10 cellular contexts compared by ENCODE assay signal in genomic region chr7:7989133-7989984, GRCh38. TPM values are rescaled to one million over a fixed set of nuclear protein-coding genes. Genes with fewer than 3 reads are reported as not detected.
DNase-seq lines count a peak whose midpoint lies in the region; ATAC-seq lines count a peak whose summit lies in the region.
"Had no signal": no experiment of that assay in that cellular context is flagged by ENCODE, and none has a peak within 500 bp of the region (broad histone marks: within the 10 kb centered on the region; RNA-seq: fewer than 3 reads in every experiment).

No MANE protein-coding gene starts in this region.

- peaks cover 17% of the 10 kb centered on the region for H3K36me3 Mint-ChIP-seq in stimulated activated naive CD8-positive, alpha-beta T cell treated with anti-CD3 and anti-CD28 coated beads, Interleukin-15, Interleukin-2, amounts not matched to agents 100 ng/mL and 50 ng/mL, for 24 hours (ENCODE audit: low read depth)
- H3K36me3 Mint-ChIP-seq in activated T-helper 1 cell treated with anti-CD3 and anti-CD28 coated beads, Interleukin-12 subunit alpha, Interleukin-12 subunit beta, Interleukin-2, Interleukin-4 antibody, amounts not matched to agents 30 ng/mL and 10 ng/mL and 1 ng/mL, durations not matched to agents 14 hours and 24 hours and 36 hours (ENCODE audit: low read depth): peaks cover 14% of the 10 kb centered on the region

- peak overlapping the region; percentile 64 for H3K27ac Mint-ChIP-seq in stimulated activated naive CD8-positive, alpha-beta T cell treated with anti-CD3 and anti-CD28 coated beads, Interleukin-15, Interleukin-2, amounts not matched to agents 100 ng/mL and 50 ng/mL, for 24 hours
- peak overlapping the region; percentile 41 for H3K27ac Mint-ChIP-seq in activated T-helper 1 cell treated with anti-CD3 and anti-CD28 coated beads, Interleukin-12 subunit alpha, Interleukin-12 subunit beta, Interleukin-2, Interleukin-4 antibody, amounts not matched to agents 30 ng/mL and 10 ng/mL and 1 ng/mL, durations not matched to agents 14 hours and 24 hours and 36 hours

- peaks cover 58% of the 10 kb centered on the region for H3K4me1 Mint-ChIP-seq in stimulated activated naive CD8-positive, alpha-beta T cell treated with anti-CD3 and anti-CD28 coated beads, Interleukin-15, Interleukin-2, amounts not matched to agents 100 ng/mL and 50 ng/mL, for 24 hours (ENCODE audit: low read depth)
- H3K4me1 Mint-ChIP-seq in activated T-helper 1 cell treated with anti-CD3 and anti-CD28 coated beads, Interleukin-12 subunit alpha, Interleukin-12 subunit beta, Interleukin-2, Interleukin-4 antibody, amounts not matched to agents 30 ng/mL and 10 ng/mL and 1 ng/mL, durations not matched to agents 14 hours and 24 hours and 36 hours (ENCODE audit: low read depth): peaks cover 28% of the 10 kb centered on the region

- no peak for DNase-seq in stimulated activated naive CD8-positive, alpha-beta T cell treated with anti-CD3 and anti-CD28 coated beads, Interleukin-15, Interleukin-2, amounts not matched to agents 100 U/mL and 50 U/mL, for 24 hours
- no peak for DNase-seq in activated T-helper 1 cell treated with anti-CD3 and anti-CD28 coated beads, Interleukin-12 subunit alpha, Interleukin-12 subunit beta, Interleukin-2, Interleukin-4 antibody, amounts not matched to agents 30 ng/mL and 10 ng/mL and 1 ng/mL, durations not matched to agents 14 hours and 24 hours and 36 hours (ENCODE audit: low spot score)
- no peak for DNase-seq in left lobe of liver (ENCODE audit: low spot score)
- DNase-seq in dermis blood vessel endothelial cell: no peak
- DNase-seq in activated effector memory CD4-positive, alpha-beta T cell treated with anti-CD3 and anti-CD28 coated beads, Interleukin-2, amount 50 U/mL, for 16 hours: no peak
- no peak for DNase-seq in MV-4-11 (lab: John Stamatoyannopoulos, UW)
- DNase-seq: GM23248, NCI-H1092 had no signal

- no peak for ATAC-seq in stimulated activated naive CD8-positive, alpha-beta T cell treated with anti-CD3 and anti-CD28 coated beads, Interleukin-15, Interleukin-2, amounts not matched to agents 100 U/mL and 50 U/mL, for 24 hours
- ATAC-seq in left lobe of liver: peak; percentile 58
- ATAC-seq in HG03025 (IDR thresholded peaks at IDR 0.05; ENCODE audit: low FRiP score, unreplicated experiment): no peak

- H3K27me3 Mint-ChIP-seq in stimulated activated naive CD8-positive, alpha-beta T cell treated with anti-CD3 and anti-CD28 coated beads, Interleukin-15, Interleukin-2, amounts not matched to agents 100 ng/mL and 50 ng/mL, for 24 hours: no peaks in the 10 kb centered on the region
- H3K27me3 Mint-ChIP-seq in activated T-helper 1 cell treated with anti-CD3 and anti-CD28 coated beads, Interleukin-12 subunit alpha, Interleukin-12 subunit beta, Interleukin-2, Interleukin-4 antibody, amounts not matched to agents 30 ng/mL and 10 ng/mL and 1 ng/mL, durations not matched to agents 14 hours and 24 hours and 36 hours (ENCODE audit: insufficient read depth): no peaks in the 10 kb centered on the region

- H3K9me3 Mint-ChIP-seq in stimulated activated naive CD8-positive, alpha-beta T cell treated with anti-CD3 and anti-CD28 coated beads, Interleukin-15, Interleukin-2, amounts not matched to agents 100 ng/mL and 50 ng/mL, for 24 hours: peaks cover 9% of the 10 kb centered on the region
- H3K9me3 Mint-ChIP-seq in activated T-helper 1 cell treated with anti-CD3 and anti-CD28 coated beads, Interleukin-12 subunit alpha, Interleukin-12 subunit beta, Interleukin-2, Interleukin-4 antibody, amounts not matched to agents 30 ng/mL and 10 ng/mL and 1 ng/mL, durations not matched to agents 14 hours and 24 hours and 36 hours: peaks cover 20% of the 10 kb centered on the region

- H3K4me3 Mint-ChIP-seq in stimulated activated naive CD8-positive, alpha-beta T cell treated with anti-CD3 and anti-CD28 coated beads, Interleukin-15, Interleukin-2, amounts not matched to agents 100 ng/mL and 50 ng/mL, for 24 hours: peak overlapping the region; percentile 79
- H3K4me3 Mint-ChIP-seq in activated T-helper 1 cell treated with anti-CD3 and anti-CD28 coated beads, Interleukin-12 subunit alpha, Interleukin-12 subunit beta, Interleukin-2, Interleukin-4 antibody, amounts not matched to agents 30 ng/mL and 10 ng/mL and 1 ng/mL, durations not matched to agents 14 hours and 24 hours and 36 hours: peak overlapping the region; percentile 77

- intact Hi-C loops in activated T-helper 1 cell treated with anti-CD3 and anti-CD28 coated beads, Interleukin-12 subunit alpha, Interleukin-12 subunit beta, Interleukin-2, Interleukin-4 antibody, amounts not matched to agents 30 ng/mL and 10 ng/mL and 1 ng/mL, durations not matched to agents 14 hours and 24 hours and 36 hours (cut with micrococcal nuclease): loop anchor here (1.0 kb wide), 1 partner anchor 19 kb away; no protein-coding TSS in a partner anchor

RNA-seq across cellular contexts. Expression of gene GLCCI1, which starts 20.8 kb away (rescaled TPM):
- 13.4 and 13.5 TPM in 2 replicates for total RNA-seq in activated T-helper 1 cell treated with anti-CD3 and anti-CD28 coated beads, Interleukin-12 subunit alpha, Interleukin-12 subunit beta, Interleukin-2, Interleukin-4 antibody, amounts not matched to agents 30 ng/mL and 10 ng/mL and 1 ng/mL, durations not matched to agents 14 hours and 24 hours and 36 hours
- total RNA-seq in left lobe of liver: 4.4 TPM
- 0.85 and 2.1 TPM in 2 replicates for total RNA-seq in dermis blood vessel endothelial cell
